12 cellular contexts compared by ENCODE assay signal in the genomic region with DNA sequence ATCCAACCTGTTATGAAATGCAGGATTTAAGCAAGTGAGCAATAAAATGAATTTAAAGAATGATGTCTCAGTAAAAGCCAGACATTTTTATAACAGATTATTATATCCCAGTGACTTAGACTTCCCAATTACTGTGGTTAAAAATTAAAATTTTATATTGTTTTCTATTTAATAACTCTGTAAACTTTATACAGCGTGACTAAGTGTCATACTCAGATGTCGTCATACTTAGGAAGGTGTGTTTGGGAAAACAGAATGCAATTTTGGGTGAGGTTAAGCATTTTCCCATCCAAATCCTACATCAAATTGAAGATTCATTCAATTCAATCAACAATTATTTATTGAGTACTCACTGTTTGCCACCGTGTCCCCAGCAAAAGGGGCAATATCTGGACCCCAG. TPM values are rescaled to one million over a fixed set of nuclear protein-coding genes. Genes with fewer than 3 reads are reported as not detected.
"Had no signal": no experiment of that assay in that cellular context is flagged by ENCODE, and none has a peak within 500 bp of the region (broad histone marks: within the 10 kb centered on the region; RNA-seq: fewer than 3 reads in every experiment).

No MANE protein-coding gene starts in this region.

- FAIRE-seq: H54 had no signal

- H3K27ac ChIP-seq: GM23248 had no signal

- H3K4me3 Mint-ChIP-seq: GM23338, H9, HFFc6 had no signal

- H3K4me3 ChIP-seq: GM23248, GM23338, HAP-1 had no signal

- ATAC-seq: GM23338, HCT116 had no signal

- H3K27ac Mint-ChIP-seq: GM23338, H9, HFFc6 had no signal

- H3K36me3 ChIP-seq: HAP-1 had no signal

- H3K9me3 ChIP-seq: HAP-1 had no signal

- H2AFZ ChIP-seq: GM23248, GM23338 had no signal

- H3K4me2 ChIP-seq: GM23338 had no signal

- H3K4me1 ChIP-seq: HAP-1 had no signal

- H3K9ac ChIP-seq: GM23248 had no signal

- DNase-seq: GM23248, GOT3, H7, H9, HCEC 1CT, HFFc6 had no signal

- H3K4me1 Mint-ChIP-seq: GM23338 had no signal

- H3K9me3 Mint-ChIP-seq: GM23338, H9 had no signal

RNA-seq across cellular contexts. Expression of gene FRMD1, which starts 31.4 kb away (rescaled TPM):
- total RNA-seq: GM23248, H1, H4, H7, H9, HFFc6 had no signal
- polyA plus RNA-seq: GM23248 had no signal
